16 cellular contexts compared by ENCODE assay signal in the genomic region with DNA sequence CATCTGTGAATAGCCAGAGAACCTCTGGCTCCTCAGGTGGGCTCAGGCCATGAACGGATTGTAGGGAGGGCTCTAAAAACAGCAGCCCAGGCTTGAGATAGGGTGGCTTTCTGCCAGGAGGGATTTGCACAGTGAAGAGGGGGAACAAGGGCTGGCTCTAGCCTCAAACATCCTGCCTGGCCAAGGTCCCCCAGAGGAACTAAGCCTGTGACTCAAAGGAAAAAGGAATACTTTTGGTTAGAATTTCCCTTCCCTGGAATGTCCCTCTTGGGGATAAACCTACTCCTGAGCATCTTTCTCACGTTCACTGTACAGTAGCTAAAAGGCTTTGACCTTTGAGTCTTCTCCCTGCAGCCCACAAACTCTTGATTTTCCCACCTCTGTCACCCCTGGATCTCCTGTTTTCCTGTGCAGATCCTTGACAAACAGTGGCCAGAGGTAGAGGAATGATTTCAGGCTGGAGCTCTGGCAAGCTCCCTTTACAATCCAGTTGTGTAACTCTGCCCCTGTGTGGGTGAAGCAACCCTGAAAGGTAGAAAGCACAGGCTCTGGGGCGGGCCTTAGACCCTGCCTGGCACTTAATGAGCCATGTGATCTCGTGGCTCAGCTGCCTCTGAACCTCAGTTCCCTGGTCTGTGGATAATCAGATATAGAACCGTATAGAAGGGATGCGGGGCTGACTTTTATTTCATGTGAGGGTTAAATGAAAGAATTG. TPM values are rescaled to one million over a fixed set of nuclear protein-coding genes. Genes with fewer than 3 reads are reported as not detected.
DNase-seq lines count a peak whose midpoint lies in the region; ATAC-seq and TF ChIP-seq lines count a peak whose summit lies in the region.
"Had no signal": no experiment of that assay in that cellular context is flagged by ENCODE, and none has a peak within 500 bp of the region (broad histone marks: within the 10 kb centered on the region; RNA-seq: fewer than 3 reads in every experiment).

No MANE protein-coding gene starts in this region.

- no peak overlapping the region; the same call in 1 of the 2 replicates for H2AFZ ChIP-seq in OCI-LY7 (ENCODE audit: low read length)

- DNase-seq in Daoy (ENCODE audit: low read depth) = peak; percentile 78
- no peak for DNase-seq in OCI-LY7 (ENCODE audit: low spot score)
- peak; percentile 11 for DNase-seq in epithelial cell of esophagus (ENCODE audit: low read depth)
- no peak for DNase-seq in neural crest cell (ENCODE audit: low read depth, low spot score)
- DNase-seq in activated CD4-positive, alpha-beta T cell treated with anti-CD3 and anti-CD28 coated beads for 36 hours = no peak
- no peak for DNase-seq in activated effector memory CD4-positive, alpha-beta T cell treated with Interleukin-2 at 50 U/mL for 16 hours
- DNase-seq in NK-92 treated with Interleukin-12 subunit alpha and Interleukin-12 subunit beta, amount 100 ng/mL, for 24 hours (lab: John Stamatoyannopoulos, UW) = no peak
- DNase-seq: activated CD4-positive, alpha-beta T cell treated with anti-CD3 and anti-CD28 coated beads, Interleukin-2, amount 50 U/mL, for 4 hours; activated naive CD4-positive, alpha-beta T cell treated with Interleukin-2 at 50 U/mL for 16 hours; CD8-positive, alpha-beta memory T cell; naive thymus-derived CD4-positive, alpha-beta T cell; T-helper 1 cell had no signal

- CTCF ChIA-PET in OCI-LY7 (lab: Charles Lee; ENCODE audit: unreplicated experiment) = interaction anchor here (1.4 kb wide), 1 partner anchor 53 kb away, joined by 4 read pairs; no protein-coding TSS in a partner anchor
- CTCF ChIA-PET in activated CD4-positive, alpha-beta T cell treated with anti-CD3 and anti-CD28 coated beads for 36 hours (lab: Charles Lee) = interaction anchor here (0.6 to 1.1 kb wide), 3 partner anchors 41 to 63 kb away, joined by 3 read pairs; no protein-coding TSS in a partner anchor

- no TSS peak for BruUV-seq in OCI-LY7 (replicated peaks; lab: Mats Ljungman, UMichigan)

- intact Hi-C loops in OCI-LY7 (cut with micrococcal nuclease; ENCODE audit: unreplicated experiment) = loop anchor here (2.0 to 10.0 kb wide), 3 partner anchors 53 to 1315 kb away; a partner anchor contains a TSS
- intact Hi-C loops in activated CD4-positive, alpha-beta T cell treated with anti-CD3 and anti-CD28 coated beads for 36 hours (cut with DNase I, micrococcal nuclease) = loop anchor here in 1 of 2 experiments (2.0 kb wide), 1 partner anchor 13 kb away; no protein-coding TSS in a partner anchor

- TF ChIP-seq CTCF in OCI-LY7 (conservative IDR thresholded peaks at IDR 0.05; ENCODE audit: low read length) (no peak), epithelial cell of esophagus (IDR thresholded peaks at IDR 0.05; ENCODE audit: insufficient read depth, low read depth, low read length, missing control alignments) (no peak), neural crest cell (conservative IDR thresholded peaks at IDR 0.05) (no peak)

- POLR2A ChIA-PET in OCI-LY7 (lab: Charles Lee) = interaction anchor here (2.0 kb wide), 1 partner anchor 16 kb away, joined by 4 read pairs; no protein-coding TSS in a partner anchor
- POLR2A ChIA-PET in activated CD4-positive, alpha-beta T cell treated with anti-CD3 and anti-CD28 coated beads for 36 hours (lab: Charles Lee) = no interaction called here

- peaks cover 5% of the 10 kb centered on the region for H3K4me1 Mint-ChIP-seq in neural crest cell
- peaks cover 33% of the 10 kb centered on the region for H3K4me1 Mint-ChIP-seq in activated CD4-positive, alpha-beta T cell treated with anti-CD3 and anti-CD28 coated beads for 36 hours

- H3K9me2 ChIP-seq in OCI-LY7 (ENCODE audit: insufficient read depth, low read length) = no peaks in the 10 kb centered on the region

- no peaks in the 10 kb centered on the region for H3K9me3 Mint-ChIP-seq in neural crest cell
- H3K9me3 Mint-ChIP-seq in activated CD4-positive, alpha-beta T cell treated with anti-CD3 and anti-CD28 coated beads for 36 hours (ENCODE audit: low read depth) = no peaks in the 10 kb centered on the region

- no peak overlapping the region for H3K4me3 ChIP-seq in OCI-LY7 (ENCODE audit: low read depth, low read length, poor library complexity, severe bottlenecking)
- H3K4me3 ChIP-seq in epithelial cell of esophagus (ENCODE audit: low read length) = no peak overlapping the region
- H3K4me3 ChIP-seq: thoracic aorta had no signal

- H4K20me1 ChIP-seq in OCI-LY7 (ENCODE audit: insufficient read depth, low read length) = no peaks in the 10 kb centered on the region

- H3K27me3 Mint-ChIP-seq in neural crest cell (ENCODE audit: low read depth) = no peaks in the 10 kb centered on the region
- H3K27me3 Mint-ChIP-seq in activated CD4-positive, alpha-beta T cell treated with anti-CD3 and anti-CD28 coated beads for 36 hours = no peaks in the 10 kb centered on the region
- H3K27me3 Mint-ChIP-seq: CD8-positive, alpha-beta memory T cell; naive thymus-derived CD4-positive, alpha-beta T cell had no signal

- H3K27ac Mint-ChIP-seq in neural crest cell (ENCODE audit: unreplicated experiment) = peak overlapping the region; percentile 57
- H3K27ac Mint-ChIP-seq in activated CD4-positive, alpha-beta T cell treated with anti-CD3 and anti-CD28 coated beads for 36 hours = no peak overlapping the region

- H3K36me3 Mint-ChIP-seq in neural crest cell (ENCODE audit: low read depth) = peaks cover 2% of the 10 kb centered on the region
- peaks cover 29% of the 10 kb centered on the region for H3K36me3 Mint-ChIP-seq in activated CD4-positive, alpha-beta T cell treated with anti-CD3 and anti-CD28 coated beads for 36 hours (ENCODE audit: low read depth)

- peaks cover 30% of the 10 kb centered on the region for H3K36me3 ChIP-seq in OCI-LY7 (ENCODE audit: insufficient read depth, low read length)

- no peak overlapping the region for H3K4me3 Mint-ChIP-seq in neural crest cell
- H3K4me3 Mint-ChIP-seq in activated CD4-positive, alpha-beta T cell treated with anti-CD3 and anti-CD28 coated beads for 36 hours = no peak overlapping the region
- H3K4me3 Mint-ChIP-seq: CD8-positive, alpha-beta memory T cell; naive thymus-derived CD4-positive, alpha-beta T cell had no signal

- no peak for ATAC-seq in activated CD4-positive, alpha-beta T cell treated with anti-CD3 and anti-CD28 coated beads for 36 hours
- ATAC-seq in HG02970 (IDR thresholded peaks at IDR 0.05; ENCODE audit: low FRiP score, unreplicated experiment) = no peak
- ATAC-seq: naive thymus-derived CD4-positive, alpha-beta T cell; sciatic nerve had no signal

- H3K9me3 ChIP-seq in OCI-LY7 (ENCODE audit: low read length) = peaks cover 22% of the 10 kb centered on the region
- H3K9me3 ChIP-seq: thoracic aorta had no signal

- H3K4me1 ChIP-seq in OCI-LY7 (ENCODE audit: insufficient read depth, low read length, poor library complexity, severe bottlenecking) = peaks cover 76% of the 10 kb centered on the region

- H3K79me2 ChIP-seq in OCI-LY7 (ENCODE audit: insufficient read depth, low read depth, low read length) = no peaks in the 10 kb centered on the region

- H3K4me2 ChIP-seq in OCI-LY7 (ENCODE audit: low read length) = peak overlapping the region; percentile 27; the same call in 1 of the 2 replicates
- H3K4me2 ChIP-seq: KMS-11 had no signal

- H3K27ac ChIP-seq in OCI-LY7 (ENCODE audit: low read depth, low read length, poor library complexity, severe bottlenecking) = peak overlapping the region; percentile 11
- H3K27ac ChIP-seq: KMS-11, thoracic aorta had no signal

RNA-seq across cellular contexts. Expression of a gene that starts 17.4 kb away (rescaled TPM):
- 152 and 173 TPM in 2 replicates for total RNA-seq in Daoy (2014; rRNA removed; shearing (Covaris generic))
- total RNA-seq in OCI-LY7 (2014; rRNA removed; shearing (Covaris generic)) = 97.5 and 106 TPM in 2 replicates
- total RNA-seq in OCI-LY7 (2022) = 234 and 279 TPM in 2 replicates
- 129 and 135 TPM in 2 replicates for total RNA-seq in neural crest cell
- total RNA-seq in activated CD4-positive, alpha-beta T cell treated with anti-CD3 and anti-CD28 coated beads for 36 hours = 100 to 1,000 TPM in 1 of 2 experiments, 10 to 100 TPM in 1; 81.0 to 139 TPM

RNA-seq across cellular contexts. Expression of a gene that starts 17.8 kb away (rescaled TPM):
- total RNA-seq in Daoy (2014; rRNA removed; shearing (Covaris generic)) = 44.3 and 51.4 TPM in 2 replicates
- total RNA-seq in OCI-LY7 (2014; rRNA removed; shearing (Covaris generic)) = 22.2 and 26.5 TPM in 2 replicates
- total RNA-seq in OCI-LY7 (2022) (35.2 and 35.3 TPM in 2 replicates), neural crest cell (17.5 and 18.2 TPM in 2 replicates)
- total RNA-seq in activated CD4-positive, alpha-beta T cell treated with anti-CD3 and anti-CD28 coated beads for 36 hours = 10 to 100 TPM; 22.8 to 31.1 TPM

Comparison
In these comparisons a context has a peak if more than half of its experiments do, and no peak if none do; other contexts are left out.
1. DNase-seq: peak in Daoy (single experiment) and epithelial cell of esophagus (single experiment); none in OCI-LY7 (single experiment), neural crest cell (single experiment), activated CD4-positive, alpha-beta T cell treated with anti-CD3 and anti-CD28 coated beads for 36 hours (single experiment), activated effector memory CD4-positive, alpha-beta T cell treated with Interleukin-2 at 50 U/mL for 16 hours (single experiment) and NK-92 treated with Interleukin-12 subunit alpha and Interleukin-12 subunit beta, amount 100 ng/mL, for 24 hours (single experiment).